In genomic region chr9:101512116-101512515, GRCh38 we compare ENCODE assay signal across 29 cellular contexts. TPM values are rescaled to one million over a fixed set of nuclear protein-coding genes. Genes with fewer than 3 reads are reported as not detected.
A peak's percentile ranks its signal among the peaks of the same experiment; 100 is the strongest.
DNase-seq lines count a peak whose midpoint lies in the region; ATAC-seq and TF ChIP-seq lines count a peak whose summit lies in the region.
"Had no signal": no experiment of that assay in that cellular context is flagged by ENCODE, and none has a peak within 500 bp of the region (broad histone marks: within the 10 kb centered on the region; RNA-seq: fewer than 3 reads in every experiment).

No MANE protein-coding gene starts in this region.

- H3K27ac Mint-ChIP-seq in type B pancreatic cell, result no peak overlapping the region
- H3K27ac Mint-ChIP-seq in effector memory CD8-positive, alpha-beta T cell, result no peak overlapping the region
- no peak overlapping the region for H3K27ac Mint-ChIP-seq in MCF 10A (ENCODE audit: low read depth, unreplicated experiment)
- H3K27ac Mint-ChIP-seq: activated CD8-positive, alpha-beta T cell treated with anti-CD3 and anti-CD28 coated beads for 36 hours; activated T-helper 17 cell treated with anti-CD3 and anti-CD28 coated beads, Interleukin-2, amount 50 U/mL, for 72 hours; CD8-positive, alpha-beta T cell; progenitor cell of endocrine pancreas had no signal

- H3K36me3 ChIP-seq in left ventricle myocardium inferior (no peaks in the 10 kb centered on the region), right atrium auricular region (no peaks in the 10 kb centered on the region)
- H3K36me3 ChIP-seq: colonic mucosa, neutrophil, uterus had no signal

- H3K4me1 Mint-ChIP-seq in type B pancreatic cell (ENCODE audit: unreplicated experiment) (no peaks in the 10 kb centered on the region), MCF 10A (ENCODE audit: insufficient read depth, unreplicated experiment) (peaks cover 9% of the 10 kb centered on the region)
- no peaks in the 10 kb centered on the region for H3K4me1 Mint-ChIP-seq in effector memory CD8-positive, alpha-beta T cell (ENCODE audit: low read depth in 2 of 2)

- DNase-seq in left ventricle myocardium inferior (no peak), right atrium auricular region (ENCODE audit: low spot score) (no peak), NOMO-1 treated with dmso at 0.1 percent for 144 hours (lab: John Stamatoyannopoulos, UW; ENCODE audit: unreplicated experiment) (peak; percentile 20), fibroblast of peridontal ligament (ENCODE audit: extremely low read depth) (peak; percentile 20), type B pancreatic cell (ENCODE audit: extremely low spot score, unreplicated experiment) (no peak), MCF 10A (ENCODE audit: unreplicated experiment) (no peak)
- DNase-seq in effector memory CD8-positive, alpha-beta T cell, result no peak
- DNase-seq: activated CD8-positive, alpha-beta T cell treated with anti-CD3 and anti-CD28 coated beads for 36 hours; activated naive CD4-positive, alpha-beta T cell treated with anti-CD3 and anti-CD28 coated beads, Interleukin-2, amount 50 U/mL, for 16 hours; AML-193; CD8-positive, alpha-beta T cell; colonic mucosa; effector memory CD4-positive, alpha-beta T cell; EL; foreskin melanocyte; left cardiac atrium; mammary epithelial cell; NCI-H1436 treated with DMSO at 0.1 percent for 48 hours; NCI-H2107; NCI-H82; Right ventricle myocardium superior; stimulated activated naive CD4-positive, alpha-beta T cell treated with Interleukin-2 at 50 U/mL for 16 hours; testis; uterus had no signal

- no peaks in the 10 kb centered on the region for H3K27me3 ChIP-seq in left ventricle myocardium inferior (ENCODE audit: low read depth)
- no peaks in the 10 kb centered on the region for H3K27me3 ChIP-seq in right atrium auricular region
- H3K27me3 ChIP-seq: colonic mucosa, testis, uterus had no signal

- H3K36me3 Mint-ChIP-seq in type B pancreatic cell, result no peaks in the 10 kb centered on the region
- H3K36me3 Mint-ChIP-seq in effector memory CD8-positive, alpha-beta T cell (ENCODE audit: insufficient read depth), result no peaks in the 10 kb centered on the region
- no peaks in the 10 kb centered on the region for H3K36me3 Mint-ChIP-seq in MCF 10A (ENCODE audit: insufficient read depth, unreplicated experiment)
- H3K36me3 Mint-ChIP-seq: CD8-positive, alpha-beta T cell had no signal

- H3K4me3 ChIP-seq in left ventricle myocardium inferior (no peak overlapping the region), right atrium auricular region (no peak overlapping the region)
- H3K4me3 ChIP-seq: colonic mucosa, testis, uterus had no signal

- no peaks in the 10 kb centered on the region for H3K9me3 ChIP-seq in left ventricle myocardium inferior (replicated peaks)
- H3K9me3 ChIP-seq in right atrium auricular region, result no peaks in the 10 kb centered on the region
- H3K9me3 ChIP-seq: colonic mucosa, neutrophil, testis, uterus had no signal

- no peaks in the 10 kb centered on the region for H3K9me3 Mint-ChIP-seq in type B pancreatic cell
- no peaks in the 10 kb centered on the region for H3K9me3 Mint-ChIP-seq in effector memory CD8-positive, alpha-beta T cell
- no peaks in the 10 kb centered on the region for H3K9me3 Mint-ChIP-seq in MCF 10A (ENCODE audit: unreplicated experiment)
- H3K9me3 Mint-ChIP-seq: activated CD8-positive, alpha-beta T cell treated with anti-CD3 and anti-CD28 coated beads for 36 hours; activated T-helper 17 cell treated with anti-CD3 and anti-CD28 coated beads, Interleukin-2, amount 50 U/mL, for 72 hours; CD8-positive, alpha-beta T cell had no signal

- H3K27ac ChIP-seq in left ventricle myocardium inferior (replicated peaks), result peak overlapping the region; percentile 7
- peak overlapping the region in 1 of 2 donors; percentile 4 for H3K27ac ChIP-seq in right atrium auricular region
- H3K27ac ChIP-seq: colonic mucosa, neutrophil, testis, uterus had no signal

- H3K4me1 ChIP-seq in left ventricle myocardium inferior (peaks cover 27% of the 10 kb centered on the region), right atrium auricular region (peaks cover 0 to 18% of the 10 kb centered on the region in 2 donors)
- H3K4me1 ChIP-seq: colonic mucosa, uterus had no signal

- H3K27me3 Mint-ChIP-seq in type B pancreatic cell, result peaks cover 3% of the 10 kb centered on the region
- peaks cover 30 to 40% of the 10 kb centered on the region in 2 donors for H3K27me3 Mint-ChIP-seq in effector memory CD8-positive, alpha-beta T cell
- peaks cover 11% of the 10 kb centered on the region for H3K27me3 Mint-ChIP-seq in MCF 10A (ENCODE audit: insufficient read depth, unreplicated experiment)
- H3K27me3 Mint-ChIP-seq: progenitor cell of endocrine pancreas had no signal

- POLR2A ChIA-PET in MCF 10A (lab: Yijun Ruan, JAX), result no interaction called here

- CTCF ChIA-PET in MCF 10A (lab: Yijun Ruan, JAX), result interaction anchor here (0.7 to 2.1 kb wide), 5 partner anchors 16 to 63 kb away, joined by 3 to 12 read pairs (median 4); no protein-coding TSS in a partner anchor

- intact Hi-C loops in left ventricle myocardium inferior (cut with micrococcal nuclease) (no loop called here), MCF 10A (cut with micrococcal nuclease) (no loop called here)

- ATAC-seq in effector memory CD8-positive, alpha-beta T cell (replicated peaks), result no peak
- ATAC-seq in HG03354 (IDR thresholded peaks at IDR 0.05; ENCODE audit: poor library complexity, severe bottlenecking, unreplicated experiment), result no peak
- ATAC-seq: activated CD4-positive, CD25-positive, alpha-beta regulatory T cell treated with anti-CD3 and anti-CD28 coated beads, Interleukin-2, amount 50 U/mL, for 24 hours; activated CD8-positive, alpha-beta T cell treated with anti-CD3 and anti-CD28 coated beads for 36 hours; activated T-helper 17 cell treated with anti-CD3 and anti-CD28 coated beads, Interleukin-2, amount 50 U/mL, for 72 hours; CD8-positive, alpha-beta T cell; left cardiac atrium had no signal

- TF ChIP-seq CTCF in left ventricle myocardium inferior (IDR thresholded peaks at IDR 0.05; ENCODE audit: borderline replicate concordance) (no peak), right atrium auricular region (IDR thresholded peaks at IDR 0.05) (no peak), type B pancreatic cell (conservative IDR thresholded peaks at IDR 0.05) (no peak), MCF 10A (IDR thresholded peaks at IDR 0.05; ENCODE audit: unreplicated experiment) (no peak)

- BruUV-seq in MCF 10A (replicated peaks; lab: Mats Ljungman, UMichigan), result no TSS peak

- H3K4me3 Mint-ChIP-seq in type B pancreatic cell, result no peak overlapping the region
- H3K4me3 Mint-ChIP-seq in effector memory CD8-positive, alpha-beta T cell, result no peak overlapping the region
- H3K4me3 Mint-ChIP-seq in MCF 10A (ENCODE audit: unreplicated experiment), result no peak overlapping the region
- H3K4me3 Mint-ChIP-seq: activated CD8-positive, alpha-beta T cell treated with anti-CD3 and anti-CD28 coated beads for 36 hours; activated T-helper 17 cell treated with anti-CD3 and anti-CD28 coated beads, Interleukin-2, amount 50 U/mL, for 72 hours; CD8-positive, alpha-beta T cell had no signal

RNA-seq across cellular contexts. Expression of gene RNF20, which starts 21.5 kb away (rescaled TPM):
- total RNA-seq in left ventricle myocardium inferior (55.4 TPM), right atrium auricular region (10 to 100 TPM; 18.0 to 22.7 TPM), type B pancreatic cell (ENCODE audit: low replicate concordance) (39.5 and 52.2 TPM in 2 replicates), MCF 10A (2022) (38.4 and 41.6 TPM in 2 replicates)

Comparison
In these comparisons a context has a peak if more than half of its experiments do, and no peak if none do; other contexts are left out.
1. DNase-seq: peak in NOMO-1 treated with dmso at 0.1 percent for 144 hours (single experiment) and fibroblast of peridontal ligament (single experiment); none in left ventricle myocardium inferior (single experiment), right atrium auricular region (single experiment), type B pancreatic cell (single experiment), effector memory CD8-positive, alpha-beta T cell (0 of 3) and MCF 10A (single experiment).